6 cellular contexts compared by ENCODE assay signal in genomic region chr19:41376998-41377365, GRCh38. TPM values are rescaled to one million over a fixed set of nuclear protein-coding genes. Genes with fewer than 3 reads are reported as not detected.
DNase-seq lines count a peak whose midpoint lies in the region; ATAC-seq and TF ChIP-seq lines count a peak whose summit lies in the region.

No MANE protein-coding gene starts in this region.

- no peak for TF ChIP-seq POLR2A in lower leg skin (IDR thresholded peaks at IDR 0.05)

- DNase-seq in AG09309 (ENCODE audit: low read depth) (no peak), lower leg skin (ENCODE audit: low spot score in 2 of 2) (no peak), NCI-H1694 treated with DMSO at 0.1 percent for 48 hours (lab: John Stamatoyannopoulos, UW) (no peak), germinal center (ENCODE audit: low spot score) (no peak)
- no peak for DNase-seq in activated naive CD4-positive, alpha-beta T cell treated with anti-CD3 and anti-CD28 coated beads, Interleukin-2, amount 10 ng/mL, durations not matched to agents 7 days and 5 days

- H3K36me3 Mint-ChIP-seq in activated naive CD4-positive, alpha-beta T cell treated with anti-CD3 and anti-CD28 coated beads, Interleukin-2, amount 10 ng/mL, durations not matched to agents 7 days and 5 days = peaks cover 3% of the 10 kb centered on the region

- ATAC-seq in GM18870 (IDR thresholded peaks at IDR 0.05; ENCODE audit: unreplicated experiment) = no peak

- H3K4me1 Mint-ChIP-seq in activated naive CD4-positive, alpha-beta T cell treated with anti-CD3 and anti-CD28 coated beads, Interleukin-2, amount 10 ng/mL, durations not matched to agents 7 days and 5 days = peaks cover 14% of the 10 kb centered on the region

- peak overlapping the region; percentile 47 for H3K4me3 ChIP-seq in AG09309 (ENCODE audit: control insufficient read depth, low read depth, low read length)
- peak overlapping the region; percentile 54 for H3K4me3 ChIP-seq in lower leg skin (ENCODE audit: low read depth, poor library complexity, severe bottlenecking)

- H3K9me3 Mint-ChIP-seq in activated naive CD4-positive, alpha-beta T cell treated with anti-CD3 and anti-CD28 coated beads, Interleukin-2, amount 10 ng/mL, durations not matched to agents 7 days and 5 days = no peaks in the 10 kb centered on the region

- H3K4me3 Mint-ChIP-seq in activated naive CD4-positive, alpha-beta T cell treated with anti-CD3 and anti-CD28 coated beads, Interleukin-2, amount 10 ng/mL, durations not matched to agents 7 days and 5 days = peak overlapping the region; percentile 38

- no peaks in the 10 kb centered on the region for H3K27me3 Mint-ChIP-seq in activated naive CD4-positive, alpha-beta T cell treated with anti-CD3 and anti-CD28 coated beads, Interleukin-2, amount 10 ng/mL, durations not matched to agents 7 days and 5 days

- TF ChIP-seq CTCF in AG09309 (IDR thresholded peaks at IDR 0.05; ENCODE audit: control insufficient read depth, insufficient read depth, low read depth, low read length, missing control alignments) (no peak), lower leg skin (IDR thresholded peaks at IDR 0.05) (no peak)

- H3K27ac Mint-ChIP-seq in activated naive CD4-positive, alpha-beta T cell treated with anti-CD3 and anti-CD28 coated beads, Interleukin-2, amount 10 ng/mL, durations not matched to agents 7 days and 5 days = no peak overlapping the region

- intact Hi-C loops in lower leg skin (cut with DNase I; ENCODE audit: low total_unique reads) = no loop called here

- WGBS in lower leg skin, 2 donors = 44 to 48% methylated on average over 8 of the region's 8 CpGs

- CTCF ChIA-PET in activated naive CD4-positive, alpha-beta T cell treated with anti-CD3 and anti-CD28 coated beads, Interleukin-2, amount 10 ng/mL, durations not matched to agents 7 days and 5 days (lab: Charles Lee) = no interaction called here

RNA-seq across cellular contexts. Expression of gene TMEM91, which starts 0.6 kb away (rescaled TPM):
- total RNA-seq in lower leg skin = 100 to 1,000 TPM in 1 of 4 donors, 10 to 100 TPM in 3; 25.4 to 115 (median 54.9) TPM

RNA-seq across cellular contexts. Expression of gene B9D2, which starts 13.0 kb away (rescaled TPM):
- 1 to 10 TPM; 1.7 to 3.7 (median 2.5) TPM for total RNA-seq in lower leg skin

RNA-seq across cellular contexts. Expression of gene EXOSC5, which starts 20.2 kb away (rescaled TPM):
- 10 to 100 TPM; 28.6 to 34.5 (median 28.9) TPM for total RNA-seq in lower leg skin

RNA-seq across cellular contexts. Expression of gene BCKDHA, which starts 20.6 kb away (rescaled TPM):
- 100 to 1,000 TPM in 1 of 4 donors, 10 to 100 TPM in 3; 64.3 to 116 (median 70.1) TPM for total RNA-seq in lower leg skin

RNA-seq across cellular contexts. Expression of gene TGFB1, which starts 23.3 kb away (rescaled TPM):
- 10 to 100 TPM; 11.4 to 26.9 (median 22.2) TPM for total RNA-seq in lower leg skin
